ENCODE assay signal across 23 cellular contexts in genomic region chr12:121934318-121934682, GRCh38. TPM values are rescaled to one million over a fixed set of nuclear protein-coding genes. Genes with fewer than 3 reads are reported as not detected.
DNase-seq lines count a peak whose midpoint lies in the region; ATAC-seq, FAIRE-seq and TF ChIP-seq lines count a peak whose summit lies in the region.
"Had no signal": no experiment of that assay in that cellular context is flagged by ENCODE, and none has a peak within 500 bp of the region (broad histone marks: within the 10 kb centered on the region; RNA-seq: fewer than 3 reads in every experiment).

No MANE protein-coding gene starts in this region.

- no peak for TF ChIP-seq POLR2A in sigmoid colon (IDR thresholded peaks at IDR 0.05)

- intact Hi-C loops in sigmoid colon (cut with DNase I): no loop called here

- no peaks in the 10 kb centered on the region for H3K79me2 ChIP-seq in astrocyte (ENCODE audit: insufficient read depth, low read length)

- no peak overlapping the region for H3K4me3 ChIP-seq in HUES64 (ENCODE audit: low read length)
- H3K4me3 ChIP-seq in astrocyte (ENCODE audit: insufficient read depth, low read depth, low read length): no peak overlapping the region
- H3K4me3 ChIP-seq in sigmoid colon: no peak overlapping the region
- H3K4me3 ChIP-seq: GM12878 had no signal

- H3K4me2 ChIP-seq in astrocyte (ENCODE audit: low read length): no peak overlapping the region

- TF ChIP-seq CTCF in astrocyte (IDR thresholded peaks at IDR 0.05; ENCODE audit: insufficient read depth, low read depth, low read length) (no peak), sigmoid colon (IDR thresholded peaks at IDR 0.05) (no peak)

- FAIRE-seq in astrocyte (lab: Jason Lieb, UNC) (no peak), GM19239 (lab: Jason Lieb, UNC) (no peak)
- FAIRE-seq: GM12878, H54 had no signal

- ATAC-seq in GM19463 (IDR thresholded peaks at IDR 0.05; ENCODE audit: unreplicated experiment): no peak
- ATAC-seq: GM12878, Panc1 had no signal

- no peaks in the 10 kb centered on the region for H4K20me1 ChIP-seq in astrocyte (ENCODE audit: insufficient read depth, low read length)

- peak overlapping the region; percentile 84 for H3K27ac Mint-ChIP-seq in astrocyte (ENCODE audit: unreplicated experiment)
- H3K27ac Mint-ChIP-seq: CD4-positive, CD25-positive, alpha-beta regulatory T cell; IgD-negative memory B cell had no signal

- H3K9me3 Mint-ChIP-seq in astrocyte (ENCODE audit: unreplicated experiment): peaks cover 8% of the 10 kb centered on the region

- TF ChIP-seq EP300 in sigmoid colon (IDR thresholded peaks at IDR 0.05): no peak

- DNase-seq in astrocyte (ENCODE audit: low read depth) (no peak), mesenteric fat pad (ENCODE audit: low spot score) (peak; percentile 6), GM19239 (ENCODE audit: insufficient read length, low spot score) (no peak), sigmoid colon (no peak), glomerular visceral epithelial cell (ENCODE audit: extremely low spot score) (no peak)
- DNase-seq: AML-193; CD4-positive, CD25-positive, alpha-beta regulatory T cell; DMS153; Kasumi-1; MM.1S; NCI-H1092; NCI-H146; NCI-H2029 treated with DMSO at 0.1 percent for 48 hours; NCI-H2171 treated with DMSO at 0.1 percent for 48 hours; NCI-H446; NCI-H69; Right ventricle myocardium superior had no signal

- H3K4me1 ChIP-seq in HUES64 (ENCODE audit: insufficient read depth, low read length) (peaks cover 17% of the 10 kb centered on the region), astrocyte (ENCODE audit: insufficient read depth, low read length) (peaks cover 9% of the 10 kb centered on the region), sigmoid colon (no peaks in the 10 kb centered on the region)

- 92% methylated on average over 2 of the region's 2 CpGs for WGBS in HUES64
- WGBS in sigmoid colon, 2 donors: 99 to 100% methylated on average over 2 of the region's 2 CpGs

- H3K27me3 Mint-ChIP-seq in astrocyte (ENCODE audit: low read depth, unreplicated experiment): no peaks in the 10 kb centered on the region
- H3K27me3 Mint-ChIP-seq: CD4-positive, CD25-positive, alpha-beta regulatory T cell had no signal

- H3K36me3 ChIP-seq in HUES64 (ENCODE audit: insufficient read depth, low read length) (no peaks in the 10 kb centered on the region; the same call in 1 of the 2 replicates), astrocyte (ENCODE audit: insufficient read depth, low read length) (no peaks in the 10 kb centered on the region), sigmoid colon (no peaks in the 10 kb centered on the region)

- no peak overlapping the region for H3K4me3 Mint-ChIP-seq in astrocyte (ENCODE audit: unreplicated experiment)
- H3K4me3 Mint-ChIP-seq: CD4-positive, CD25-positive, alpha-beta regulatory T cell; IgD-negative memory B cell had no signal

- H3K4me1 Mint-ChIP-seq in astrocyte (ENCODE audit: low read depth, unreplicated experiment): peaks cover 13% of the 10 kb centered on the region
- H3K4me1 Mint-ChIP-seq: CD4-positive, CD25-positive, alpha-beta regulatory T cell had no signal

- H3K9ac ChIP-seq in HUES64 (ENCODE audit: low read depth, low read length) (0 out of 2 replicates have a peak overlapping the region, but pooled peaks have one; percentile 29), astrocyte (ENCODE audit: low read length) (no peak overlapping the region)

- H3K27ac ChIP-seq in HUES64 (ENCODE audit: low read depth, low read length) (peak overlapping the region; percentile 45; the same call in 1 of the 2 replicates), astrocyte (ENCODE audit: low read depth, low read length) (no peak overlapping the region), sigmoid colon (no peak overlapping the region)

- H3K27me3 ChIP-seq in HUES64 (ENCODE audit: insufficient read depth, low read length) (no peaks in the 10 kb centered on the region), astrocyte (ENCODE audit: insufficient read depth, low read length) (no peaks in the 10 kb centered on the region), sigmoid colon (no peaks in the 10 kb centered on the region)

- no peak overlapping the region for H2AFZ ChIP-seq in astrocyte (ENCODE audit: low read depth, low read length)

- H3K9me3 ChIP-seq in HUES64 (ENCODE audit: insufficient read depth, low read depth, low read length) (no peaks in the 10 kb centered on the region), astrocyte (ENCODE audit: insufficient read depth, low read depth, low read length) (no peaks in the 10 kb centered on the region), sigmoid colon (no peaks in the 10 kb centered on the region)

- peaks cover 38% of the 10 kb centered on the region for H3K36me3 Mint-ChIP-seq in astrocyte (ENCODE audit: low read depth, unreplicated experiment)

RNA-seq across cellular contexts. Expression of gene CFAP251, which starts 15.9 kb away (rescaled TPM):
- 1.6 TPM for polyA plus RNA-seq in HUES64 (2013, experiment 1 of 2)
- 2.3 TPM for polyA plus RNA-seq in HUES64 (2013, experiment 2 of 2)
- total RNA-seq in astrocyte (4.6 and 4.7 TPM in 2 replicates), mesenteric fat pad (2.1 TPM), sigmoid colon (1 to 10 TPM in 3 of 4 donors, under 1 TPM in 1; 0.68 to 3.0 (median 1.2) TPM)
- polyA plus RNA-seq in sigmoid colon: 1 to 10 TPM in 1 of 3 donors, under 1 TPM in 1, not detected in 1; 0.98 to 1.2 TPM
- polyA plus RNA-seq: IgD-negative memory B cell had no signal

RNA-seq across cellular contexts. Expression of gene PSMD9, which starts 45.7 kb away (rescaled TPM):
- 38.6 TPM for polyA plus RNA-seq in HUES64 (2013, experiment 1 of 2)
- polyA plus RNA-seq in HUES64 (2013, experiment 2 of 2): 40.9 TPM
- total RNA-seq in astrocyte: 59.0 and 63.4 TPM in 2 replicates
- total RNA-seq in mesenteric fat pad: 54.7 TPM
- total RNA-seq in sigmoid colon: 10 to 100 TPM; 28.5 to 91.4 (median 39.1) TPM
- polyA plus RNA-seq in sigmoid colon: 100 to 1,000 TPM in 2 of 3 donors, 10 to 100 TPM in 1; 92.9 to 108 (median 102) TPM
